ENCODE assay signal across 18 cellular contexts in genomic region chr7:30047124-30047523, GRCh38.
"Had no signal": no experiment of that assay in that cellular context is flagged by ENCODE, and none has a peak within 500 bp of the region (broad histone marks: within the 10 kb centered on the region; RNA-seq: fewer than 3 reads in every experiment).

No MANE protein-coding gene starts in this region.

- ATAC-seq: Panc1, PC-3, SK-N-SH treated with all-trans-retinoic acid at 6 μM for 48 hours had no signal

- DNase-seq: KBM-7; MV-4-11; NCI-H1048; NCI-H1436; NCI-H187; NCI-H2081; NCI-H2107; NCI-H2171 treated with DMSO at 0.1 percent for 48 hours; NCI-H524; NCI-H526 treated with DMSO at 0.1 percent for 48 hours; NCI-H748 treated with DMSO at 0.1 percent for 48 hours; NK-92 treated with Interleukin-12 subunit alpha and Interleukin-12 subunit beta, amount 100 ng/mL, for 24 hours; PC-3; SHP77 treated with DMSO at 0.1 percent for 48 hours; SJCRH30; T-helper 1 cell had no signal
